ENCODE assay signal across 1 cellular context in the genomic region with DNA sequence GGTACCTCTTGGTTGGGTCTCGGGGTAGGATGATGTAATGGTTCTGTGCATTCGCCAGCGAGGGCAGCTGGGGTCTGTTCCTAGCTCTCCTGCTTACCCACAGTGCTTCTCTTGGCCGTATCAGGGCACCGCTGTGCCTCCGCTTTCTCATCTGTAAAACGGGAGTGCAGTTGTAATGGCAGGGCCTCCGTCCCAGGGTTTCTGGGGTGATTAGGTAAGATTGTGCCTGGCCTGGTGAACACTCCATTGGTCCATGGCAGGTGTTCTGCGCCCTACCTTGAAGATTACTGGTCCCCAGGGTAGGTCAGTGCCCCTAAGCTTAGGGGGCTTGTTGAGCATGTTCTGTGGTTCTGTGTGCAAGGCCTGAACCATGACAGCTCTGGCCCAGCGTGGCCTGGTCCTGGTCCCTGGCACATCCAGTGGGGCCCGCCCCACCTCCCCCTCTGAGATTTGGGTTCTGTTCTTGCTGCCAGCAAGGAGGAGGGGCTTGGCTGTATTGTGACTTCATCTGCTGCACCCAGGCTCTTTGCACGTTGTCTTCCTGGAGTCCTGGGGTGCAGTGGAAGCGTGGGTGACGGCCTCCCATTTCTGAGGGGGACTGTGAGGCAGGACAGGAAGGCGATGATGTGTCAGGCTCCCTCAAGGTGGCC.
TF ChIP-seq lines count a peak whose summit lies in the region.

No MANE protein-coding gene starts in this region.

TF ChIP-seq in HepG2, 621 proteins besides CTCF, POLR2A, EP300 and RAD21 (continues in another document):
- TF ChIP-seq, protein P1, sequence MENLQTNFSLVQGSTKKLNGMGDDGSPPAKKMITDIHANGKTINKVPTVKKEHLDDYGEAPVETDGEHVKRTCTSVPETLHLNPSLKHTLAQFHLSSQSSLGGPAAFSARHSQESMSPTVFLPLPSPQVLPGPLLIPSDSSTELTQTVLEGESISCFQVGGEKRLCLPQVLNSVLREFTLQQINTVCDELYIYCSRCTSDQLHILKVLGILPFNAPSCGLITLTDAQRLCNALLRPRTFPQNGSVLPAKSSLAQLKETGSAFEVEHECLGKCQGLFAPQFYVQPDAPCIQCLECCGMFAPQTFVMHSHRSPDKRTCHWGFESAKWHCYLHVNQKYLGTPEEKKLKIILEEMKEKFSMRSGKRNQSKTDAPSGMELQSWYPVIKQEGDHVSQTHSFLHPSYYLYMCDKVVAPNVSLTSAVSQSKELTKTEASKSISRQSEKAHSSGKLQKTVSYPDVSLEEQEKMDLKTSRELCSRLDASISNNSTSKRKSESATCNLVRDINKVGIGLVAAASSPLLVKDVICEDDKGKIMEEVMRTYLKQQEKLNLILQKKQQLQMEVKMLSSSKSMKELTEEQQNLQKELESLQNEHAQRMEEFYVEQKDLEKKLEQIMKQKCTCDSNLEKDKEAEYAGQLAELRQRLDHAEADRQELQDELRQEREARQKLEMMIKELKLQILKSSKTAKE (CRISPR knock-in tag; IDR thresholded peaks at IDR 0.05; ENCODE audit: borderline replicate concordance): no peak
- TF ChIP-seq ZNF34 (CRISPR knock-in tag; IDR thresholded peaks at IDR 0.05; ENCODE audit: borderline replicate concordance): 0 out of 2 replicates have a peak, but pooled peaks have one; percentile 5
- TF ChIP-seq, protein P2, sequence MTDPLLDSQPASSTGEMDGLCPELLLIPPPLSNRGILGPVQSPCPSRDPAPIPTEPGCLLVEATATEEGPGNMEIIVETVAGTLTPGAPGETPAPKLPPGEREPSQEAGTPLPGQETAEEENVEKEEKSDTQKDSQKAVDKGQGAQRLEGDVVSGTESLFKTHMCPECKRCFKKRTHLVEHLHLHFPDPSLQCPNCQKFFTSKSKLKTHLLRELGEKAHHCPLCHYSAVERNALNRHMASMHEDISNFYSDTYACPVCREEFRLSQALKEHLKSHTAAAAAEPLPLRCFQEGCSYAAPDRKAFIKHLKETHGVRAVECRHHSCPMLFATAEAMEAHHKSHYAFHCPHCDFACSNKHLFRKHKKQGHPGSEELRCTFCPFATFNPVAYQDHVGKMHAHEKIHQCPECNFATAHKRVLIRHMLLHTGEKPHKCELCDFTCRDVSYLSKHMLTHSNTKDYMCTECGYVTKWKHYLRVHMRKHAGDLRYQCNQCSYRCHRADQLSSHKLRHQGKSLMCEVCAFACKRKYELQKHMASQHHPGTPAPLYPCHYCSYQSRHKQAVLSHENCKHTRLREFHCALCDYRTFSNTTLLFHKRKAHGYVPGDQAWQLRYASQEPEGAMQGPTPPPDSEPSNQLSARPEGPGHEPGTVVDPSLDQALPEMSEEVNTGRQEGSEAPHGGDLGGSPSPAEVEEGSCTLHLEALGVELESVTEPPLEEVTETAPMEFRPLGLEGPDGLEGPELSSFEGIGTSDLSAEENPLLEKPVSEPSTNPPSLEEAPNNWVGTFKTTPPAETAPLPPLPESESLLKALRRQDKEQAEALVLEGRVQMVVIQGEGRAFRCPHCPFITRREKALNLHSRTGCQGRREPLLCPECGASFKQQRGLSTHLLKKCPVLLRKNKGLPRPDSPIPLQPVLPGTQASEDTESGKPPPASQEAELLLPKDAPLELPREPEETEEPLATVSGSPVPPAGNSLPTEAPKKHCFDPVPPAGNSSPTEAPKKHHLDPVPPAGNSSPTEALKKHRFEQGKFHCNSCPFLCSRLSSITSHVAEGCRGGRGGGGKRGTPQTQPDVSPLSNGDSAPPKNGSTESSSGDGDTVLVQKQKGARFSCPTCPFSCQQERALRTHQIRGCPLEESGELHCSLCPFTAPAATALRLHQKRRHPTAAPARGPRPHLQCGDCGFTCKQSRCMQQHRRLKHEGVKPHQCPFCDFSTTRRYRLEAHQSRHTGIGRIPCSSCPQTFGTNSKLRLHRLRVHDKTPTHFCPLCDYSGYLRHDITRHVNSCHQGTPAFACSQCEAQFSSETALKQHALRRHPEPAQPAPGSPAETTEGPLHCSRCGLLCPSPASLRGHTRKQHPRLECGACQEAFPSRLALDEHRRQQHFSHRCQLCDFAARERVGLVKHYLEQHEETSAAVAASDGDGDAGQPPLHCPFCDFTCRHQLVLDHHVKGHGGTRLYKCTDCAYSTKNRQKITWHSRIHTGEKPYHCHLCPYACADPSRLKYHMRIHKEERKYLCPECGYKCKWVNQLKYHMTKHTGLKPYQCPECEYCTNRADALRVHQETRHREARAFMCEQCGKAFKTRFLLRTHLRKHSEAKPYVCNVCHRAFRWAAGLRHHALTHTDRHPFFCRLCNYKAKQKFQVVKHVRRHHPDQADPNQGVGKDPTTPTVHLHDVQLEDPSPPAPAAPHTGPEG (CRISPR knock-in tag; IDR thresholded peaks at IDR 0.05): no peak
- TF ChIP-seq ZNF605 (CRISPR knock-in tag; IDR thresholded peaks at IDR 0.05): no peak
- TF ChIP-seq EED (CRISPR knock-in tag; IDR thresholded peaks at IDR 0.05): no peak
- TF ChIP-seq, protein P3, sequence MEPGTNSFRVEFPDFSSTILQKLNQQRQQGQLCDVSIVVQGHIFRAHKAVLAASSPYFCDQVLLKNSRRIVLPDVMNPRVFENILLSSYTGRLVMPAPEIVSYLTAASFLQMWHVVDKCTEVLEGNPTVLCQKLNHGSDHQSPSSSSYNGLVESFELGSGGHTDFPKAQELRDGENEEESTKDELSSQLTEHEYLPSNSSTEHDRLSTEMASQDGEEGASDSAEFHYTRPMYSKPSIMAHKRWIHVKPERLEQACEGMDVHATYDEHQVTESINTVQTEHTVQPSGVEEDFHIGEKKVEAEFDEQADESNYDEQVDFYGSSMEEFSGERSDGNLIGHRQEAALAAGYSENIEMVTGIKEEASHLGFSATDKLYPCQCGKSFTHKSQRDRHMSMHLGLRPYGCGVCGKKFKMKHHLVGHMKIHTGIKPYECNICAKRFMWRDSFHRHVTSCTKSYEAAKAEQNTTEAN (CRISPR knock-in tag; conservative IDR thresholded peaks at IDR 0.05): no peak
- no peak for TF ChIP-seq MEF2D (CRISPR knock-in tag; IDR thresholded peaks at IDR 0.05)
- no peak for TF ChIP-seq ZNF780A (CRISPR knock-in tag; IDR thresholded peaks at IDR 0.05)
- TF ChIP-seq RBFOX2 (IDR thresholded peaks at IDR 0.05; ENCODE audit: low read depth, low read length): no peak
- TF ChIP-seq, protein P4, sequence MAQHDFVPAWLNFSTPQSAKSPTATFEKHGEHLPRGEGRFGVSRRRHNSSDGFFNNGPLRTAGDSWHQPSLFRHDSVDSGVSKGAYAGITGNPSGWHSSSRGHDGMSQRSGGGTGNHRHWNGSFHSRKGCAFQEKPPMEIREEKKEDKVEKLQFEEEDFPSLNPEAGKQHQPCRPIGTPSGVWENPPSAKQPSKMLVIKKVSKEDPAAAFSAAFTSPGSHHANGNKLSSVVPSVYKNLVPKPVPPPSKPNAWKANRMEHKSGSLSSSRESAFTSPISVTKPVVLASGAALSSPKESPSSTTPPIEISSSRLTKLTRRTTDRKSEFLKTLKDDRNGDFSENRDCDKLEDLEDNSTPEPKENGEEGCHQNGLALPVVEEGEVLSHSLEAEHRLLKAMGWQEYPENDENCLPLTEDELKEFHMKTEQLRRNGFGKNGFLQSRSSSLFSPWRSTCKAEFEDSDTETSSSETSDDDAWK (CRISPR knock-in tag; IDR thresholded peaks at IDR 0.05): no peak
- no peak for TF ChIP-seq STAG1 (CRISPR knock-in tag; IDR thresholded peaks at IDR 0.05)
- TF ChIP-seq, protein P5, sequence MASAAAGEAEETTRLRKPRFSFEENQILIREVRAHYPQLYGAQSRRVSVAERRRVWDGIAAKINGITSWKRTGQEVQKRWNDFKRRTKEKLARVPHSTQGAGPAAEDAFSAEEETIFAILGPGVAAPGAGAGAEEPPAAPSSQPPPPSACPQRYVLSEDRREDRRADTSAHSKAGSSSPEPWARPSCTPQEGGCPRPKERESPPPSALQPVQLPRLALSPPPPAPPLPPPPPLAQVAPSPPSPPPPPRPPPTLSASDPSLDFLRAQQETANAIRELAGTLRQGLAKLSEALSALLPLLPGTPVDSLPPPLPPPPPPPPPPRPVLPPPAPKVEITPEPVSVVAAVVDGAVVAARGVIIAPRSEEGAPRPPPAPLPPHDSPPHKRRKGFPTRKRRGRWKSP (CRISPR knock-in tag; IDR thresholded peaks at IDR 0.05): no peak
- no peak for TF ChIP-seq THYN1 (CRISPR knock-in tag; IDR thresholded peaks at IDR 0.05; ENCODE audit: borderline replicate concordance, low read depth)
- TF ChIP-seq ZEB1 (IDR thresholded peaks at IDR 0.05; ENCODE audit: insufficient replicate concordance, low read depth): no peak
- peak; percentile 26; the same call in 1 of the 2 replicates for TF ChIP-seq SAFB2 (CRISPR knock-in tag; IDR thresholded peaks at IDR 0.05; ENCODE audit: borderline replicate concordance, low read depth)
- TF ChIP-seq, protein P6, sequence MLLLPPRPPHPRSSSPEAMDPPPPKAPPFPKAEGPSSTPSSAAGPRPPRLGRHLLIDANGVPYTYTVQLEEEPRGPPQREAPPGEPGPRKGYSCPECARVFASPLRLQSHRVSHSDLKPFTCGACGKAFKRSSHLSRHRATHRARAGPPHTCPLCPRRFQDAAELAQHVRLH (CRISPR knock-in tag; IDR thresholded peaks at IDR 0.05; ENCODE audit: borderline replicate concordance, low read depth): 0 out of 2 replicates have a peak, but pooled peaks have one; percentile 5
- TF ChIP-seq, protein P7, sequence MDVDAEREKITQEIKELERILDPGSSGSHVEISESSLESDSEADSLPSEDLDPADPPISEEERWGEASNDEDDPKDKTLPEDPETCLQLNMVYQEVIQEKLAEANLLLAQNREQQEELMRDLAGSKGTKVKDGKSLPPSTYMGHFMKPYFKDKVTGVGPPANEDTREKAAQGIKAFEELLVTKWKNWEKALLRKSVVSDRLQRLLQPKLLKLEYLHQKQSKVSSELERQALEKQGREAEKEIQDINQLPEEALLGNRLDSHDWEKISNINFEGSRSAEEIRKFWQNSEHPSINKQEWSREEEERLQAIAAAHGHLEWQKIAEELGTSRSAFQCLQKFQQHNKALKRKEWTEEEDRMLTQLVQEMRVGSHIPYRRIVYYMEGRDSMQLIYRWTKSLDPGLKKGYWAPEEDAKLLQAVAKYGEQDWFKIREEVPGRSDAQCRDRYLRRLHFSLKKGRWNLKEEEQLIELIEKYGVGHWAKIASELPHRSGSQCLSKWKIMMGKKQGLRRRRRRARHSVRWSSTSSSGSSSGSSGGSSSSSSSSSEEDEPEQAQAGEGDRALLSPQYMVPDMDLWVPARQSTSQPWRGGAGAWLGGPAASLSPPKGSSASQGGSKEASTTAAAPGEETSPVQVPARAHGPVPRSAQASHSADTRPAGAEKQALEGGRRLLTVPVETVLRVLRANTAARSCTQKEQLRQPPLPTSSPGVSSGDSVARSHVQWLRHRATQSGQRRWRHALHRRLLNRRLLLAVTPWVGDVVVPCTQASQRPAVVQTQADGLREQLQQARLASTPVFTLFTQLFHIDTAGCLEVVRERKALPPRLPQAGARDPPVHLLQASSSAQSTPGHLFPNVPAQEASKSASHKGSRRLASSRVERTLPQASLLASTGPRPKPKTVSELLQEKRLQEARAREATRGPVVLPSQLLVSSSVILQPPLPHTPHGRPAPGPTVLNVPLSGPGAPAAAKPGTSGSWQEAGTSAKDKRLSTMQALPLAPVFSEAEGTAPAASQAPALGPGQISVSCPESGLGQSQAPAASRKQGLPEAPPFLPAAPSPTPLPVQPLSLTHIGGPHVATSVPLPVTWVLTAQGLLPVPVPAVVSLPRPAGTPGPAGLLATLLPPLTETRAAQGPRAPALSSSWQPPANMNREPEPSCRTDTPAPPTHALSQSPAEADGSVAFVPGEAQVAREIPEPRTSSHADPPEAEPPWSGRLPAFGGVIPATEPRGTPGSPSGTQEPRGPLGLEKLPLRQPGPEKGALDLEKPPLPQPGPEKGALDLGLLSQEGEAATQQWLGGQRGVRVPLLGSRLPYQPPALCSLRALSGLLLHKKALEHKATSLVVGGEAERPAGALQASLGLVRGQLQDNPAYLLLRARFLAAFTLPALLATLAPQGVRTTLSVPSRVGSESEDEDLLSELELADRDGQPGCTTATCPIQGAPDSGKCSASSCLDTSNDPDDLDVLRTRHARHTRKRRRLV (CRISPR knock-in tag; IDR thresholded peaks at IDR 0.05): 0 out of 2 replicates have a peak, but pooled peaks have one; percentile 14
- TF ChIP-seq ZC3H13 (CRISPR knock-in tag; IDR thresholded peaks at IDR 0.05): peak; percentile 67; the same call in 1 of the 2 replicates
- peak; percentile 72 for TF ChIP-seq ZMYM3 (CRISPR knock-in tag; IDR thresholded peaks at IDR 0.05)
- TF ChIP-seq, protein P8, sequence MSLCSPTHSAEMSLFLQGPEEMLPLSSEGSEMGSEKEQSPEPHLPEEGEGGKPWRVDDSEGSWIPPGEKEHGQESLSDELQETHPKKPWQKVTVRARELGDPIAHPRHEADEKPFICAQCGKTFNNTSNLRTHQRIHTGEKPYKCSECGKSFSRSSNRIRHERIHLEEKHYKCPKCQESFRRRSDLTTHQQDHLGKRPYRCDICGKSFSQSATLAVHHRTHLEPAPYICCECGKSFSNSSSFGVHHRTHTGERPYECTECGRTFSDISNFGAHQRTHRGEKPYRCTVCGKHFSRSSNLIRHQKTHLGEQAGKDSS (CRISPR knock-in tag; IDR thresholded peaks at IDR 0.05; ENCODE audit: borderline replicate concordance, low read depth): no peak
- TF ChIP-seq, protein P9, sequence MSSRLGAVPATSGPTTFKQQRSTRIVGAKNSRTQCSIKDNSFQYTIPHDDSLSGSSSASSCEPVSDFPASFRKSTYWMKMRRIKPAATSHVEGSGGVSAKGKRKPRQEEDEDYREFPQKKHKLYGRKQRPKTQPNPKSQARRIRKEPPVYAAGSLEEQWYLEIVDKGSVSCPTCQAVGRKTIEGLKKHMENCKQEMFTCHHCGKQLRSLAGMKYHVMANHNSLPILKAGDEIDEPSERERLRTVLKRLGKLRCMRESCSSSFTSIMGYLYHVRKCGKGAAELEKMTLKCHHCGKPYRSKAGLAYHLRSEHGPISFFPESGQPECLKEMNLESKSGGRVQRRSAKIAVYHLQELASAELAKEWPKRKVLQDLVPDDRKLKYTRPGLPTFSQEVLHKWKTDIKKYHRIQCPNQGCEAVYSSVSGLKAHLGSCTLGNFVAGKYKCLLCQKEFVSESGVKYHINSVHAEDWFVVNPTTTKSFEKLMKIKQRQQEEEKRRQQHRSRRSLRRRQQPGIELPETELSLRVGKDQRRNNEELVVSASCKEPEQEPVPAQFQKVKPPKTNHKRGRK (CRISPR knock-in tag; IDR thresholded peaks at IDR 0.05): no peak
- TF ChIP-seq, protein P10, sequence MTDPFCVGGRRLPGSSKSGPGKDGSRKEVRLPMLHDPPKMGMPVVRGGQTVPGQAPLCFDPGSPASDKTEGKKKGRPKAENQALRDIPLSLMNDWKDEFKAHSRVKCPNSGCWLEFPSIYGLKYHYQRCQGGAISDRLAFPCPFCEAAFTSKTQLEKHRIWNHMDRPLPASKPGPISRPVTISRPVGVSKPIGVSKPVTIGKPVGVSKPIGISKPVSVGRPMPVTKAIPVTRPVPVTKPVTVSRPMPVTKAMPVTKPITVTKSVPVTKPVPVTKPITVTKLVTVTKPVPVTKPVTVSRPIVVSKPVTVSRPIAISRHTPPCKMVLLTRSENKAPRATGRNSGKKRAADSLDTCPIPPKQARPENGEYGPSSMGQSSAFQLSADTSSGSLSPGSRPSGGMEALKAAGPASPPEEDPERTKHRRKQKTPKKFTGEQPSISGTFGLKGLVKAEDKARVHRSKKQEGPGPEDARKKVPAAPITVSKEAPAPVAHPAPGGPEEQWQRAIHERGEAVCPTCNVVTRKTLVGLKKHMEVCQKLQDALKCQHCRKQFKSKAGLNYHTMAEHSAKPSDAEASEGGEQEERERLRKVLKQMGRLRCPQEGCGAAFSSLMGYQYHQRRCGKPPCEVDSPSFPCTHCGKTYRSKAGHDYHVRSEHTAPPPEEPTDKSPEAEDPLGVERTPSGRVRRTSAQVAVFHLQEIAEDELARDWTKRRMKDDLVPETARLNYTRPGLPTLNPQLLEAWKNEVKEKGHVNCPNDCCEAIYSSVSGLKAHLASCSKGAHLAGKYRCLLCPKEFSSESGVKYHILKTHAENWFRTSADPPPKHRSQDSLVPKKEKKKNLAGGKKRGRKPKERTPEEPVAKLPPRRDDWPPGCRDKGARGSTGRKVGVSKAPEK (CRISPR knock-in tag; IDR thresholded peaks at IDR 0.05; ENCODE audit: borderline replicate concordance): no peak
- no peak for TF ChIP-seq ARNTL (CRISPR knock-in tag; IDR thresholded peaks at IDR 0.05)
- 0 out of 2 replicates have a peak, but pooled peaks have one; percentile 4 for TF ChIP-seq RBAK (CRISPR knock-in tag; IDR thresholded peaks at IDR 0.05)
- no peak for TF ChIP-seq HNRNPK (IDR thresholded peaks at IDR 0.05; ENCODE audit: low read depth, low read length, poor library complexity, severe bottlenecking)
